In genomic region chr18:32091724-32092421, GRCh38 we compare ENCODE assay signal across 1 cellular context.
TF ChIP-seq lines count a peak whose summit lies in the region.

Gene RNF138, plus strand, starts transcription at chr18:32091874. Its CDS starts 903 bp downstream, at chr18:32092777.

TF ChIP-seq in HepG2, 621 proteins besides CTCF, POLR2A, EP300 and RAD21 (continued from another document and continues in another):
- TF ChIP-seq, protein P1, sequence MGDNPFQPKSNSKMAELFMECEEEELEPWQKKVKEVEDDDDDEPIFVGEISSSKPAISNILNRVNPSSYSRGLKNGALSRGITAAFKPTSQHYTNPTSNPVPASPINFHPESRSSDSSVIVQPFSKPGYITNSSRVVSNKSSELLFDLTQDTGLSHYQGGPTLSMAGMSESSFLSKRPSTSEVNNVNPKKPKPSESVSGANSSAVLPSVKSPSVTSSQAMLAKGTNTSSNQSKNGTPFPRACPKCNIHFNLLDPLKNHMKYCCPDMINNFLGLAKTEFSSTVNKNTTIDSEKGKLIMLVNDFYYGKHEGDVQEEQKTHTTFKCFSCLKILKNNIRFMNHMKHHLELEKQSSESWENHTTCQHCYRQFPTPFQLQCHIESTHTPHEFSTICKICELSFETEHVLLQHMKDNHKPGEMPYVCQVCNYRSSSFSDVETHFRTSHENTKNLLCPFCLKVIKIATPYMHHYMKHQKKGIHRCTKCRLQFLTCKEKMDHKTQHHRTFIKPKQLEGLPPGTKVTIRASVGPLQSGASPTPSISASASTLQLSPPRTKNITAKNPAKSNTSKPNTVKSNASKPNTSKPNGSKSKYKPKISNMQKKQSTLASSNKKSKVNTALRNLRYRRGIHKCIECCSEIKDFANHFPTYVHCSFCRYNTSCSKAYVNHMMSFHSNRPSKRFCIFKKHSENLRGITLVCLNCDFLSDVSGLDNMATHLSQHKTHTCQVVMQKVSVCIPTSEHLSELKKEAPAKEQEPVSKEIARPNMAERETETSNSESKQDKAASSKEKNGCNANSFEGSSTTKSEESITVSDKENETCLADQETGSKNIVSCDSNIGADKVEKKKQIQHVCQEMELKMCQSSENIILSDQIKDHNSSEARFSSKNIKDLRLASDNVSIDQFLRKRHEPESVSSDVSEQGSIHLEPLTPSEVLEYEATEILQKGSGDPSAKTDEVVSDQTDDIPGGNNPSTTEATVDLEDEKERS (CRISPR knock-in tag; IDR thresholded peaks at IDR 0.05), result 0 out of 2 replicates have a peak, but pooled peaks have one; percentile 45
- TF ChIP-seq IKZF5 (CRISPR knock-in tag; IDR thresholded peaks at IDR 0.05), result no peak; the same call in 1 of the 2 replicates
- peak; percentile 93 for TF ChIP-seq ZNF780A (CRISPR knock-in tag; IDR thresholded peaks at IDR 0.05)
- TF ChIP-seq ZNF576 (CRISPR knock-in tag; IDR thresholded peaks at IDR 0.05), result peak; percentile 73; the same call in 1 of the 2 replicates
- TF ChIP-seq ISX (CRISPR knock-in tag; conservative IDR thresholded peaks at IDR 0.05), result no peak
- peak; percentile 89 for TF ChIP-seq ZNF274 (CRISPR knock-in tag; IDR thresholded peaks at IDR 0.05)
- TF ChIP-seq, protein P2, sequence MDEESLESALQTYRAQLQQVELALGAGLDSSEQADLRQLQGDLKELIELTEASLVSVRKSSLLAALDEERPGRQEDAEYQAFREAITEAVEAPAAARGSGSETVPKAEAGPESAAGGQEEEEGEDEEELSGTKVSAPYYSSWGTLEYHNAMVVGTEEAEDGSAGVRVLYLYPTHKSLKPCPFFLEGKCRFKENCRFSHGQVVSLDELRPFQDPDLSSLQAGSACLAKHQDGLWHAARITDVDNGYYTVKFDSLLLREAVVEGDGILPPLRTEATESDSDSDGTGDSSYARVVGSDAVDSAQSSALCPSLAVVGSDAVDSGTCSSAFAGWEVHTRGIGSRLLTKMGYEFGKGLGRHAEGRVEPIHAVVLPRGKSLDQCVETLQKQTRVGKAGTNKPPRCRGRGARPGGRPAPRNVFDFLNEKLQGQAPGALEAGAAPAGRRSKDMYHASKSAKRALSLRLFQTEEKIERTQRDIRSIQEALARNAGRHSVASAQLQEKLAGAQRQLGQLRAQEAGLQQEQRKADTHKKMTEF (CRISPR knock-in tag; IDR thresholded peaks at IDR 0.05), result peak; percentile 82
- 0 out of 2 replicates have a peak, but pooled peaks have one; percentile 48 for TF ChIP-seq ZNF275 (CRISPR knock-in tag; IDR thresholded peaks at IDR 0.05; ENCODE audit: borderline replicate concordance)
- TF ChIP-seq ZNF746 (CRISPR knock-in tag; IDR thresholded peaks at IDR 0.05), result peak; percentile 69
- TF ChIP-seq CBX5 (CRISPR knock-in tag; IDR thresholded peaks at IDR 0.05; ENCODE audit: borderline replicate concordance), result no peak
- TF ChIP-seq, protein P3, sequence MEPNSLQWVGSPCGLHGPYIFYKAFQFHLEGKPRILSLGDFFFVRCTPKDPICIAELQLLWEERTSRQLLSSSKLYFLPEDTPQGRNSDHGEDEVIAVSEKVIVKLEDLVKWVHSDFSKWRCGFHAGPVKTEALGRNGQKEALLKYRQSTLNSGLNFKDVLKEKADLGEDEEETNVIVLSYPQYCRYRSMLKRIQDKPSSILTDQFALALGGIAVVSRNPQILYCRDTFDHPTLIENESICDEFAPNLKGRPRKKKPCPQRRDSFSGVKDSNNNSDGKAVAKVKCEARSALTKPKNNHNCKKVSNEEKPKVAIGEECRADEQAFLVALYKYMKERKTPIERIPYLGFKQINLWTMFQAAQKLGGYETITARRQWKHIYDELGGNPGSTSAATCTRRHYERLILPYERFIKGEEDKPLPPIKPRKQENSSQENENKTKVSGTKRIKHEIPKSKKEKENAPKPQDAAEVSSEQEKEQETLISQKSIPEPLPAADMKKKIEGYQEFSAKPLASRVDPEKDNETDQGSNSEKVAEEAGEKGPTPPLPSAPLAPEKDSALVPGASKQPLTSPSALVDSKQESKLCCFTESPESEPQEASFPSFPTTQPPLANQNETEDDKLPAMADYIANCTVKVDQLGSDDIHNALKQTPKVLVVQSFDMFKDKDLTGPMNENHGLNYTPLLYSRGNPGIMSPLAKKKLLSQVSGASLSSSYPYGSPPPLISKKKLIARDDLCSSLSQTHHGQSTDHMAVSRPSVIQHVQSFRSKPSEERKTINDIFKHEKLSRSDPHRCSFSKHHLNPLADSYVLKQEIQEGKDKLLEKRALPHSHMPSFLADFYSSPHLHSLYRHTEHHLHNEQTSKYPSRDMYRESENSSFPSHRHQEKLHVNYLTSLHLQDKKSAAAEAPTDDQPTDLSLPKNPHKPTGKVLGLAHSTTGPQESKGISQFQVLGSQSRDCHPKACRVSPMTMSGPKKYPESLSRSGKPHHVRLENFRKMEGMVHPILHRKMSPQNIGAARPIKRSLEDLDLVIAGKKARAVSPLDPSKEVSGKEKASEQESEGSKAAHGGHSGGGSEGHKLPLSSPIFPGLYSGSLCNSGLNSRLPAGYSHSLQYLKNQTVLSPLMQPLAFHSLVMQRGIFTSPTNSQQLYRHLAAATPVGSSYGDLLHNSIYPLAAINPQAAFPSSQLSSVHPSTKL (CRISPR knock-in tag; IDR thresholded peaks at IDR 0.05), result peak; percentile 58
- peak; percentile 71 for TF ChIP-seq ASH2L (IDR thresholded peaks at IDR 0.05; ENCODE audit: insufficient read length, low read depth, low read length)
- TF ChIP-seq MAF1 (CRISPR knock-in tag; IDR thresholded peaks at IDR 0.05; ENCODE audit: borderline replicate concordance), result no peak
- no peak for TF ChIP-seq RBAK (CRISPR knock-in tag; IDR thresholded peaks at IDR 0.05)
- 0 out of 2 replicates have a peak, but pooled peaks have one; percentile 76 for TF ChIP-seq ARID2 (CRISPR knock-in tag; IDR thresholded peaks at IDR 0.05; ENCODE audit: borderline replicate concordance)
- no peak for TF ChIP-seq NFE2 (CRISPR knock-in tag; IDR thresholded peaks at IDR 0.05)
- TF ChIP-seq, protein P4, sequence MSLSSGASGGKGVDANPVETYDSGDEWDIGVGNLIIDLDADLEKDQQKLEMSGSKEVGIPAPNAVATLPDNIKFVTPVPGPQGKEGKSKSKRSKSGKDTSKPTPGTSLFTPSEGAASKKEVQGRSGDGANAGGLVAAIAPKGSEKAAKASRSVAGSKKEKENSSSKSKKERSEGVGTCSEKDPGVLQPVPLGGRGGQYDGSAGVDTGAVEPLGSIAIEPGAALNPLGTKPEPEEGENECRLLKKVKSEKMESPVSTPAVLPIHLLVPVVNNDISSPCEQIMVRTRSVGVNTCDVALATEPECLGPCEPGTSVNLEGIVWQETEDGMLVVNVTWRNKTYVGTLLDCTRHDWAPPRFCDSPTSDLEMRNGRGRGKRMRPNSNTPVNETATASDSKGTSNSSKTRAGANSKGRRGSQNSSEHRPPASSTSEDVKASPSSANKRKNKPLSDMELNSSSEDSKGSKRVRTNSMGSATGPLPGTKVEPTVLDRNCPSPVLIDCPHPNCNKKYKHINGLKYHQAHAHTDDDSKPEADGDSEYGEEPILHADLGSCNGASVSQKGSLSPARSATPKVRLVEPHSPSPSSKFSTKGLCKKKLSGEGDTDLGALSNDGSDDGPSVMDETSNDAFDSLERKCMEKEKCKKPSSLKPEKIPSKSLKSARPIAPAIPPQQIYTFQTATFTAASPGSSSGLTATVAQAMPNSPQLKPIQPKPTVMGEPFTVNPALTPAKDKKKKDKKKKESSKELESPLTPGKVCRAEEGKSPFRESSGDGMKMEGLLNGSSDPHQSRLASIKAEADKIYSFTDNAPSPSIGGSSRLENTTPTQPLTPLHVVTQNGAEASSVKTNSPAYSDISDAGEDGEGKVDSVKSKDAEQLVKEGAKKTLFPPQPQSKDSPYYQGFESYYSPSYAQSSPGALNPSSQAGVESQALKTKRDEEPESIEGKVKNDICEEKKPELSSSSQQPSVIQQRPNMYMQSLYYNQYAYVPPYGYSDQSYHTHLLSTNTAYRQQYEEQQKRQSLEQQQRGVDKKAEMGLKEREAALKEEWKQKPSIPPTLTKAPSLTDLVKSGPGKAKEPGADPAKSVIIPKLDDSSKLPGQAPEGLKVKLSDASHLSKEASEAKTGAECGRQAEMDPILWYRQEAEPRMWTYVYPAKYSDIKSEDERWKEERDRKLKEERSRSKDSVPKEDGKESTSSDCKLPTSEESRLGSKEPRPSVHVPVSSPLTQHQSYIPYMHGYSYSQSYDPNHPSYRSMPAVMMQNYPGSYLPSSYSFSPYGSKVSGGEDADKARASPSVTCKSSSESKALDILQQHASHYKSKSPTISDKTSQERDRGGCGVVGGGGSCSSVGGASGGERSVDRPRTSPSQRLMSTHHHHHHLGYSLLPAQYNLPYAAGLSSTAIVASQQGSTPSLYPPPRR (CRISPR knock-in tag; IDR thresholded peaks at IDR 0.05; ENCODE audit: borderline replicate concordance), result peak; percentile 70
- TF ChIP-seq, protein P5, sequence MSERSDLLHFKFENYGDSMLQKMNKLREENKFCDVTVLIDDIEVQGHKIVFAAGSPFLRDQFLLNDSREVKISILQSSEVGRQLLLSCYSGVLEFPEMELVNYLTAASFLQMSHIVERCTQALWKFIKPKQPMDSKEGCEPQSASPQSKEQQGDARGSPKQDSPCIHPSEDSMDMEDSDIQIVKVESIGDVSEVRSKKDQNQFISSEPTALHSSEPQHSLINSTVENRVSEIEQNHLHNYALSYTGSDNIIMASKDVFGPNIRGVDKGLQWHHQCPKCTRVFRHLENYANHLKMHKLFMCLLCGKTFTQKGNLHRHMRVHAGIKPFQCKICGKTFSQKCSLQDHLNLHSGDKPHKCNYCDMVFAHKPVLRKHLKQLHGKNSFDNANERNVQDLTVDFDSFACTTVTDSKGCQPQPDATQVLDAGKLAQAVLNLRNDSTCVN (CRISPR knock-in tag; IDR thresholded peaks at IDR 0.05; ENCODE audit: borderline replicate concordance), result peak; percentile 65; the same call in 1 of the 2 replicates
- TF ChIP-seq, protein P6, sequence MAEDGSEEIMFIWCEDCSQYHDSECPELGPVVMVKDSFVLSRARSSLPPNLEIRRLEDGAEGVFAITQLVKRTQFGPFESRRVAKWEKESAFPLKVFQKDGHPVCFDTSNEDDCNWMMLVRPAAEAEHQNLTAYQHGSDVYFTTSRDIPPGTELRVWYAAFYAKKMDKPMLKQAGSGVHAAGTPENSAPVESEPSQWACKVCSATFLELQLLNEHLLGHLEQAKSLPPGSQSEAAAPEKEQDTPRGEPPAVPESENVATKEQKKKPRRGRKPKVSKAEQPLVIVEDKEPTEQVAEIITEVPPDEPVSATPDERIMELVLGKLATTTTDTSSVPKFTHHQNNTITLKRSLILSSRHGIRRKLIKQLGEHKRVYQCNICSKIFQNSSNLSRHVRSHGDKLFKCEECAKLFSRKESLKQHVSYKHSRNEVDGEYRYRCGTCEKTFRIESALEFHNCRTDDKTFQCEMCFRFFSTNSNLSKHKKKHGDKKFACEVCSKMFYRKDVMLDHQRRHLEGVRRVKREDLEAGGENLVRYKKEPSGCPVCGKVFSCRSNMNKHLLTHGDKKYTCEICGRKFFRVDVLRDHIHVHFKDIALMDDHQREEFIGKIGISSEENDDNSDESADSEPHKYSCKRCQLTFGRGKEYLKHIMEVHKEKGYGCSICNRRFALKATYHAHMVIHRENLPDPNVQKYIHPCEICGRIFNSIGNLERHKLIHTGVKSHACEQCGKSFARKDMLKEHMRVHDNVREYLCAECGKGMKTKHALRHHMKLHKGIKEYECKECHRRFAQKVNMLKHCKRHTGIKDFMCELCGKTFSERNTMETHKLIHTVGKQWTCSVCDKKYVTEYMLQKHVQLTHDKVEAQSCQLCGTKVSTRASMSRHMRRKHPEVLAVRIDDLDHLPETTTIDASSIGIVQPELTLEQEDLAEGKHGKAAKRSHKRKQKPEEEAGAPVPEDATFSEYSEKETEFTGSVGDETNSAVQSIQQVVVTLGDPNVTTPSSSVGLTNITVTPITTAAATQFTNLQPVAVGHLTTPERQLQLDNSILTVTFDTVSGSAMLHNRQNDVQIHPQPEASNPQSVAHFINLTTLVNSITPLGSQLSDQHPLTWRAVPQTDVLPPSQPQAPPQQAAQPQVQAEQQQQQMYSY (CRISPR knock-in tag; IDR thresholded peaks at IDR 0.05), result no peak
- peak; percentile 76; the same call in 1 of the 2 replicates for TF ChIP-seq SNAI1 (CRISPR knock-in tag; IDR thresholded peaks at IDR 0.05; ENCODE audit: borderline replicate concordance)
- TF ChIP-seq PAWR (CRISPR knock-in tag; IDR thresholded peaks at IDR 0.05; ENCODE audit: borderline replicate concordance), result no peak
- TF ChIP-seq ZNF503 (CRISPR knock-in tag; IDR thresholded peaks at IDR 0.05), result 0 out of 2 replicates have a peak, but pooled peaks have one; percentile 18
- TF ChIP-seq ZFY (CRISPR knock-in tag; IDR thresholded peaks at IDR 0.05), result peak; percentile 94
- peak; percentile 39; the same call in 1 of the 2 replicates for TF ChIP-seq ESRRA (CRISPR knock-in tag; IDR thresholded peaks at IDR 0.05; ENCODE audit: low read depth)
